22 cellular contexts compared by ENCODE assay signal in the genomic region with DNA sequence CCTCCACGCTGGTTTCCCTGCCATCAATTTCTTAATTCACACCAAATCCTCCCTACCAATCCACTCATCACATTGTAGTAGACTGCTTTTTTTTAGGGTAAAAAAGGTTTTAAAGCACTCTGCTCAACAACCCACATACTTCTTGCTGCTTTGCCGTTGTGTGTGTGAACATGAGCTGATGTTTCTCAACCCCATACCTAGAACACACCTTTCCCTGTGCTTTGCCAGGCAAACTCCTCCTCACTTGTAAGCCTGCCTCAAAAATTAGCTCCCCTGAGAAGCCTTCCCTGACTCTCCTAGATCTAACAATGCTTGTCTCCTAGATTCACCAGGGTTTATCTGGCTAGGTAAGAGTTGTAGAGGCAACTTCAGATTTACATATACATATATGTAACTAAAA.
DNase-seq lines count a peak whose midpoint lies in the region; ATAC-seq and TF ChIP-seq lines count a peak whose summit lies in the region.
"Had no signal": no experiment of that assay in that cellular context is flagged by ENCODE, and none has a peak within 500 bp of the region (broad histone marks: within the 10 kb centered on the region; RNA-seq: fewer than 3 reads in every experiment).

No MANE protein-coding gene starts in this region.

- H3K4me1 ChIP-seq in DND-41 (ENCODE audit: insufficient read depth, low read length): peaks cover 2% of the 10 kb centered on the region
- H3K4me1 ChIP-seq: lower lobe of right lung, neural progenitor cell, upper lobe of left lung had no signal

- no peak overlapping the region for H3K4me3 Mint-ChIP-seq in activated CD8-positive, alpha-beta T cell treated with anti-CD3 and anti-CD28 coated beads for 36 hours
- no peak overlapping the region for H3K4me3 Mint-ChIP-seq in activated CD8-positive, alpha-beta T cell treated with anti-CD3 and anti-CD28 coated beads, Interleukin-2, amount 10 ng/mL, durations not matched to agents 7 days and 5 days
- no peak overlapping the region for H3K4me3 Mint-ChIP-seq in activated T-helper 1 cell treated with anti-CD3 and anti-CD28 coated beads, Interleukin-12 subunit alpha, Interleukin-12 subunit beta, Interleukin-2, Interleukin-4 antibody, amounts not matched to agents 30 ng/mL and 10 ng/mL and 1 ng/mL, durations not matched to agents 14 hours and 24 hours and 36 hours
- no peak overlapping the region for H3K4me3 Mint-ChIP-seq in neural crest cell
- H3K4me3 Mint-ChIP-seq: neural progenitor cell; T-helper 1 cell treated with Interleukin-12 subunit alpha and Interleukin-12 subunit beta and Interleukin-4 antibody, amounts not matched to agents 30 μg/mL and 1 μg/mL, for 36 hours had no signal

- H3K9me3 ChIP-seq in DND-41 (ENCODE audit: insufficient read depth, low read length, severe bottlenecking): no peaks in the 10 kb centered on the region
- H3K9me3 ChIP-seq: BE2C, body of pancreas, lower lobe of right lung had no signal

- H4K20me1 ChIP-seq in DND-41 (ENCODE audit: insufficient read depth, low read length): peaks cover 4% of the 10 kb centered on the region; the same call in 1 of the 2 replicates

- H3K36me3 Mint-ChIP-seq in activated CD8-positive, alpha-beta T cell treated with anti-CD3 and anti-CD28 coated beads for 36 hours (ENCODE audit: low read depth): peaks cover 42% of the 10 kb centered on the region
- H3K36me3 Mint-ChIP-seq in activated CD8-positive, alpha-beta T cell treated with anti-CD3 and anti-CD28 coated beads, Interleukin-2, amount 10 ng/mL, durations not matched to agents 7 days and 5 days (ENCODE audit: low read depth): peaks cover 54% of the 10 kb centered on the region
- peaks cover 40% of the 10 kb centered on the region for H3K36me3 Mint-ChIP-seq in activated T-helper 1 cell treated with anti-CD3 and anti-CD28 coated beads, Interleukin-12 subunit alpha, Interleukin-12 subunit beta, Interleukin-2, Interleukin-4 antibody, amounts not matched to agents 30 ng/mL and 10 ng/mL and 1 ng/mL, durations not matched to agents 14 hours and 24 hours and 36 hours (ENCODE audit: low read depth)
- peaks cover 12% of the 10 kb centered on the region for H3K36me3 Mint-ChIP-seq in neural crest cell (ENCODE audit: low read depth)

- TF ChIP-seq CTCF in activated CD8-positive, alpha-beta T cell treated with anti-CD3 and anti-CD28 coated beads for 36 hours (IDR thresholded peaks at IDR 0.05): no peak
- TF ChIP-seq CTCF in DND-41 (IDR thresholded peaks at IDR 0.05; ENCODE audit: borderline replicate concordance, extremely low read depth, low read length, poor library complexity, severe bottlenecking) (no peak), neural crest cell (conservative IDR thresholded peaks at IDR 0.05) (no peak)

- H3K4me2 ChIP-seq in DND-41 (ENCODE audit: insufficient read depth, low read length): no peak overlapping the region
- H3K4me2 ChIP-seq: neural progenitor cell had no signal

- no peak overlapping the region for H3K4me3 ChIP-seq in DND-41 (ENCODE audit: low read depth in 1 of 2, low read length in 2 of 2)
- H3K4me3 ChIP-seq: body of pancreas, lower lobe of right lung, neural progenitor cell, SK-N-MC, upper lobe of left lung had no signal

- H3K9me3 Mint-ChIP-seq in activated CD8-positive, alpha-beta T cell treated with anti-CD3 and anti-CD28 coated beads for 36 hours: no peaks in the 10 kb centered on the region
- H3K9me3 Mint-ChIP-seq in activated CD8-positive, alpha-beta T cell treated with anti-CD3 and anti-CD28 coated beads, Interleukin-2, amount 10 ng/mL, durations not matched to agents 7 days and 5 days (ENCODE audit: insufficient read depth): peaks cover 7% of the 10 kb centered on the region
- no peaks in the 10 kb centered on the region for H3K9me3 Mint-ChIP-seq in activated T-helper 1 cell treated with anti-CD3 and anti-CD28 coated beads, Interleukin-12 subunit alpha, Interleukin-12 subunit beta, Interleukin-2, Interleukin-4 antibody, amounts not matched to agents 30 ng/mL and 10 ng/mL and 1 ng/mL, durations not matched to agents 14 hours and 24 hours and 36 hours
- H3K9me3 Mint-ChIP-seq in neural crest cell: peaks cover 3% of the 10 kb centered on the region

- peak overlapping the region; percentile 48; the same call in 1 of the 2 replicates for H3K27ac ChIP-seq in DND-41 (ENCODE audit: low read length)
- H3K27ac ChIP-seq: body of pancreas, lower lobe of right lung, neural progenitor cell, SK-N-MC, upper lobe of left lung had no signal

- H3K9ac ChIP-seq in DND-41 (ENCODE audit: low read depth, low read length): no peak overlapping the region
- H3K9ac ChIP-seq: neural progenitor cell had no signal

- H3K79me2 ChIP-seq in DND-41 (ENCODE audit: insufficient read depth, low read length): peaks cover 99% of the 10 kb centered on the region

- no peak for ATAC-seq in activated CD8-positive, alpha-beta T cell treated with anti-CD3 and anti-CD28 coated beads for 36 hours
- no peak for ATAC-seq in activated CD8-positive, alpha-beta T cell treated with anti-CD3 and anti-CD28 coated beads, Interleukin-2, amount 10 ng/mL, durations not matched to agents 7 days and 5 days
- ATAC-seq in DND-41 (ENCODE audit: insufficient read depth, low read depth) (0 out of 3 replicates have a peak, but pooled peaks have one; percentile 8), HG03571 (IDR thresholded peaks at IDR 0.05; ENCODE audit: unreplicated experiment) (no peak)
- ATAC-seq: body of pancreas, lower lobe of right lung had no signal

- POLR2A ChIA-PET in activated CD8-positive, alpha-beta T cell treated with anti-CD3 and anti-CD28 coated beads for 36 hours (lab: Charles Lee): interaction anchor here (0.6 to 1.5 kb wide), 5 partner anchors 8 to 124 kb away, joined by 3 to 7 read pairs (median 4); no protein-coding TSS in a partner anchor
- POLR2A ChIA-PET in activated CD8-positive, alpha-beta T cell treated with anti-CD3 and anti-CD28 coated beads, Interleukin-2, amount 10 ng/mL, durations not matched to agents 7 days and 5 days (lab: Charles Lee): interaction anchor here (1.4 kb wide), 1 partner anchor 9 kb away, joined by 4 read pairs; no protein-coding TSS in a partner anchor

- peak overlapping the region; percentile 70 for H3K27ac Mint-ChIP-seq in activated CD8-positive, alpha-beta T cell treated with anti-CD3 and anti-CD28 coated beads for 36 hours
- no peak overlapping the region for H3K27ac Mint-ChIP-seq in activated CD8-positive, alpha-beta T cell treated with anti-CD3 and anti-CD28 coated beads, Interleukin-2, amount 10 ng/mL, durations not matched to agents 7 days and 5 days
- peak overlapping the region; percentile 49 for H3K27ac Mint-ChIP-seq in activated T-helper 1 cell treated with anti-CD3 and anti-CD28 coated beads, Interleukin-12 subunit alpha, Interleukin-12 subunit beta, Interleukin-2, Interleukin-4 antibody, amounts not matched to agents 30 ng/mL and 10 ng/mL and 1 ng/mL, durations not matched to agents 14 hours and 24 hours and 36 hours
- H3K27ac Mint-ChIP-seq in neural crest cell (ENCODE audit: unreplicated experiment): peak overlapping the region; percentile 32
- H3K27ac Mint-ChIP-seq: neural progenitor cell; progenitor cell of endocrine pancreas; T-helper 1 cell treated with Interleukin-12 subunit alpha and Interleukin-12 subunit beta and Interleukin-4 antibody, amounts not matched to agents 30 μg/mL and 1 μg/mL, for 36 hours had no signal

- DNase-seq in activated CD8-positive, alpha-beta T cell treated with anti-CD3 and anti-CD28 coated beads for 36 hours: no peak
- no peak for DNase-seq in activated CD8-positive, alpha-beta T cell treated with anti-CD3 and anti-CD28 coated beads, Interleukin-2, amount 10 ng/mL, durations not matched to agents 7 days and 5 days
- DNase-seq in DND-41 (no peak), neural crest cell (ENCODE audit: low read depth, low spot score) (no peak), NCI-H187 treated with DMSO at 0.1 percent for 48 hours (lab: John Stamatoyannopoulos, UW) (no peak), DMS 273 treated with DMSO at 0.1 percent for 48 hours (lab: John Stamatoyannopoulos, UW) (no peak)
- no peak for DNase-seq in activated T-helper 1 cell treated with anti-CD3 and anti-CD28 coated beads, Interleukin-12 subunit alpha, Interleukin-12 subunit beta, Interleukin-2, Interleukin-4 antibody, amounts not matched to agents 30 ng/mL and 10 ng/mL and 1 ng/mL, durations not matched to agents 14 hours and 24 hours and 36 hours (ENCODE audit: low spot score)
- DNase-seq: activated CD4-positive, alpha-beta T cell treated with anti-CD3 and anti-CD28 coated beads, Interleukin-2, amount 50 U/mL, for 1 hour; body of pancreas; H7; lower lobe of right lung; NCI-H1092 treated with DMSO at 0.1 percent for 48 hours; NCI-H1930; NCI-H2227 treated with DMSO at 0.1 percent for 48 hours; NCI-H774; upper lobe of left lung had no signal

- peaks cover 86% of the 10 kb centered on the region for H3K36me3 ChIP-seq in DND-41 (ENCODE audit: insufficient read depth, low read length)
- H3K36me3 ChIP-seq: lower lobe of right lung, neural progenitor cell had no signal

- H2AFZ ChIP-seq in DND-41 (ENCODE audit: low read depth, low read length): no peak overlapping the region
- H2AFZ ChIP-seq: neural progenitor cell had no signal

- H3K27me3 Mint-ChIP-seq in activated CD8-positive, alpha-beta T cell treated with anti-CD3 and anti-CD28 coated beads for 36 hours: no peaks in the 10 kb centered on the region
- no peaks in the 10 kb centered on the region for H3K27me3 Mint-ChIP-seq in activated CD8-positive, alpha-beta T cell treated with anti-CD3 and anti-CD28 coated beads, Interleukin-2, amount 10 ng/mL, durations not matched to agents 7 days and 5 days (ENCODE audit: low read depth)
- H3K27me3 Mint-ChIP-seq in activated T-helper 1 cell treated with anti-CD3 and anti-CD28 coated beads, Interleukin-12 subunit alpha, Interleukin-12 subunit beta, Interleukin-2, Interleukin-4 antibody, amounts not matched to agents 30 ng/mL and 10 ng/mL and 1 ng/mL, durations not matched to agents 14 hours and 24 hours and 36 hours (ENCODE audit: insufficient read depth): no peaks in the 10 kb centered on the region
- H3K27me3 Mint-ChIP-seq in neural crest cell (ENCODE audit: low read depth): no peaks in the 10 kb centered on the region
- H3K27me3 Mint-ChIP-seq: progenitor cell of endocrine pancreas had no signal

- intact Hi-C loops in activated CD8-positive, alpha-beta T cell treated with anti-CD3 and anti-CD28 coated beads for 36 hours (cut with micrococcal nuclease): no loop called here
- intact Hi-C loops in activated T-helper 1 cell treated with anti-CD3 and anti-CD28 coated beads, Interleukin-12 subunit alpha, Interleukin-12 subunit beta, Interleukin-2, Interleukin-4 antibody, amounts not matched to agents 30 ng/mL and 10 ng/mL and 1 ng/mL, durations not matched to agents 14 hours and 24 hours and 36 hours (cut with micrococcal nuclease): loop anchor here (2.0 to 5.0 kb wide), 5 partner anchors 38 to 408 kb away; partner anchors contain the start of gene SAMD9

- H3K27me3 ChIP-seq in DND-41 (ENCODE audit: insufficient read depth, low read length, poor library complexity): no peaks in the 10 kb centered on the region
- H3K27me3 ChIP-seq: BE2C, body of pancreas, neural progenitor cell, upper lobe of left lung had no signal

- CTCF ChIA-PET in activated CD8-positive, alpha-beta T cell treated with anti-CD3 and anti-CD28 coated beads for 36 hours (lab: Charles Lee): interaction anchor here (0.7 to 1.3 kb wide), 2 partner anchors 88 to 106 kb away, joined by 3 to 5 read pairs; no protein-coding TSS in a partner anchor
- CTCF ChIA-PET in activated CD8-positive, alpha-beta T cell treated with anti-CD3 and anti-CD28 coated beads, Interleukin-2, amount 10 ng/mL, durations not matched to agents 7 days and 5 days (lab: Charles Lee): interaction anchor here (1.0 to 1.1 kb wide), 2 partner anchors 9 to 13 kb away, joined by 4 to 5 read pairs; no protein-coding TSS in a partner anchor

- peaks cover 49% of the 10 kb centered on the region for H3K4me1 Mint-ChIP-seq in activated CD8-positive, alpha-beta T cell treated with anti-CD3 and anti-CD28 coated beads for 36 hours (ENCODE audit: low read depth)
- peaks cover 17% of the 10 kb centered on the region for H3K4me1 Mint-ChIP-seq in activated CD8-positive, alpha-beta T cell treated with anti-CD3 and anti-CD28 coated beads, Interleukin-2, amount 10 ng/mL, durations not matched to agents 7 days and 5 days (ENCODE audit: low read depth)
- H3K4me1 Mint-ChIP-seq in activated T-helper 1 cell treated with anti-CD3 and anti-CD28 coated beads, Interleukin-12 subunit alpha, Interleukin-12 subunit beta, Interleukin-2, Interleukin-4 antibody, amounts not matched to agents 30 ng/mL and 10 ng/mL and 1 ng/mL, durations not matched to agents 14 hours and 24 hours and 36 hours (ENCODE audit: low read depth): peaks cover 64% of the 10 kb centered on the region
- H3K4me1 Mint-ChIP-seq in neural crest cell: peaks cover 48% of the 10 kb centered on the region
- H3K4me1 Mint-ChIP-seq: neural progenitor cell had no signal
